ENCODE assay signal across 20 cellular contexts in genomic region chr2:233798335-233799086, GRCh38. TPM values are rescaled to one million over a fixed set of nuclear protein-coding genes. Genes with fewer than 3 reads are reported as not detected.
A peak's percentile ranks its signal among the peaks of the same experiment; 100 is the strongest.
DNase-seq lines count a peak whose midpoint lies in the region; ATAC-seq and TF ChIP-seq lines count a peak whose summit lies in the region.
"Had no signal": no experiment of that assay in that cellular context is flagged by ENCODE, and none has a peak within 500 bp of the region (broad histone marks: within the 10 kb centered on the region; RNA-seq: fewer than 3 reads in every experiment).

No MANE protein-coding gene starts in this region.

- no peaks in the 10 kb centered on the region for H3K4me1 Mint-ChIP-seq in activated T-cell treated with anti-CD3 and anti-CD28 coated beads, Interleukin-2, amount 50 U/mL, for 4 hours (ENCODE audit: low read depth)
- H3K4me1 Mint-ChIP-seq in endothelial cell (ENCODE audit: unreplicated experiment): no peaks in the 10 kb centered on the region

- no peak overlapping the region for H3K4me3 ChIP-seq in brain microvascular endothelial cell (ENCODE audit: low read depth, low read length)
- H3K4me3 ChIP-seq: BLaER1, GM23248, PC-9 had no signal

- ATAC-seq in activated T-cell treated with anti-CD3 and anti-CD28 coated beads, Interleukin-2, amount 50 U/mL, for 4 hours: no peak

- peaks cover 4% of the 10 kb centered on the region for H3K9me3 Mint-ChIP-seq in activated T-cell treated with anti-CD3 and anti-CD28 coated beads, Interleukin-2, amount 50 U/mL, for 4 hours
- H3K9me3 Mint-ChIP-seq in endothelial cell (ENCODE audit: unreplicated experiment): no peaks in the 10 kb centered on the region
- H3K9me3 Mint-ChIP-seq: CD8-positive, alpha-beta memory T cell had no signal

- no peaks in the 10 kb centered on the region for H3K27me3 ChIP-seq in brain microvascular endothelial cell (replicated peaks)
- H3K27me3 ChIP-seq: BLaER1 had no signal

- H3K36me3 Mint-ChIP-seq in activated T-cell treated with anti-CD3 and anti-CD28 coated beads, Interleukin-2, amount 50 U/mL, for 4 hours (ENCODE audit: insufficient read depth): no peaks in the 10 kb centered on the region
- no peaks in the 10 kb centered on the region for H3K36me3 Mint-ChIP-seq in endothelial cell (ENCODE audit: low read depth, unreplicated experiment)
- H3K36me3 Mint-ChIP-seq: CD8-positive, alpha-beta memory T cell had no signal

- intact Hi-C loops in posterior vena cava (cut with DNase I): no loop called here

- peaks cover 3% of the 10 kb centered on the region for H3K27me3 Mint-ChIP-seq in activated T-cell treated with anti-CD3 and anti-CD28 coated beads, Interleukin-2, amount 50 U/mL, for 4 hours (ENCODE audit: low read depth)
- peaks cover 14% of the 10 kb centered on the region for H3K27me3 Mint-ChIP-seq in endothelial cell (ENCODE audit: unreplicated experiment)

- in situ Hi-C loops in brain microvascular endothelial cell (cut with HindIII; ENCODE audit: low pct_ligation_motif_present, low sequenced_read_pairs): no loop called here

- TF ChIP-seq CTCF in endothelial cell (IDR thresholded peaks at IDR 0.05; ENCODE audit: unreplicated experiment) (no peak), brain microvascular endothelial cell (IDR thresholded peaks at IDR 0.05; ENCODE audit: low read depth, low read length, missing control alignments) (no peak)

- H3K27ac ChIP-seq in brain microvascular endothelial cell: no peak overlapping the region
- H3K27ac ChIP-seq: BLaER1, GM23248, KMS-11, PC-9 had no signal

- peak; percentile 5 to 9 for DNase-seq in activated T-cell treated with anti-CD3 and anti-CD28 coated beads, Interleukin-2, amount 50 U/mL, for 48 hours
- DNase-seq in activated T-cell treated with anti-CD3 and anti-CD28 coated beads, Interleukin-2, amount 50 U/mL, for 4 hours: no peak
- DNase-seq in endothelial cell (ENCODE audit: low spot score) (no peak), posterior vena cava (ENCODE audit: low spot score) (peak; percentile 62), ureter (ENCODE audit: low spot score) (peak; percentile 25), HPDE6-E6E7 (ENCODE audit: extremely low spot score) (no peak), brain microvascular endothelial cell (no peak), NCI-H526 treated with DMSO at 0.1 percent for 48 hours (lab: John Stamatoyannopoulos, UW) (no peak)
- DNase-seq: DMS79 treated with DMSO at 0.1 percent for 48 hours, GM23248, NCI-H1048, NCI-H2081 treated with DMSO at 0.1 percent for 48 hours, NCI-H510A treated with DMSO at 0.1 percent for 48 hours, PC-9 had no signal

- H3K36me3 ChIP-seq in brain microvascular endothelial cell (replicated peaks): no peaks in the 10 kb centered on the region
- H3K36me3 ChIP-seq: BLaER1 had no signal

- H3K4me3 Mint-ChIP-seq in activated T-cell treated with anti-CD3 and anti-CD28 coated beads, Interleukin-2, amount 50 U/mL, for 4 hours: no peak overlapping the region
- no peak overlapping the region for H3K4me3 Mint-ChIP-seq in endothelial cell (ENCODE audit: unreplicated experiment)
- H3K4me3 Mint-ChIP-seq: CD8-positive, alpha-beta memory T cell had no signal

- peak overlapping the region; percentile 44 for H3K27ac Mint-ChIP-seq in endothelial cell (ENCODE audit: unreplicated experiment)
- H3K27ac Mint-ChIP-seq: CD8-positive, alpha-beta memory T cell had no signal

RNA-seq across cellular contexts. Expression of gene MROH2A, which starts 20.4 kb away (rescaled TPM):
- not detected for total RNA-seq in activated T-cell treated with anti-CD3 and anti-CD28 coated beads, Interleukin-2, amount 50 U/mL, for 4 hours
- 0.31 TPM for total RNA-seq in endothelial cell (ENCODE audit: unreplicated experiment)
- total RNA-seq in posterior vena cava: not detected
- 9.3 TPM for total RNA-seq in ureter
- total RNA-seq: A172; CD8-positive, alpha-beta memory T cell; G401; GM23248; MCF 10A had no signal

RNA-seq across cellular contexts. Expression of gene UGT1A1, which starts 38.4 kb away (rescaled TPM):
- total RNA-seq in activated T-cell treated with anti-CD3 and anti-CD28 coated beads, Interleukin-2, amount 50 U/mL, for 4 hours: not detected
- not detected for total RNA-seq in endothelial cell (ENCODE audit: unreplicated experiment)
- total RNA-seq in posterior vena cava: not detected
- 21.8 TPM for total RNA-seq in ureter
- total RNA-seq: A172; CD8-positive, alpha-beta memory T cell; G401; GM23248; MCF 10A had no signal

RNA-seq across cellular contexts. Expression of gene HJURP, which starts 55.8 kb away (rescaled TPM):
- total RNA-seq in activated T-cell treated with anti-CD3 and anti-CD28 coated beads, Interleukin-2, amount 50 U/mL, for 4 hours: 1 to 10 TPM; 4.3 to 6.2 (median 5.8) TPM
- total RNA-seq in endothelial cell (ENCODE audit: unreplicated experiment): 11.4 TPM
- total RNA-seq in posterior vena cava: under 1 TPM in 1 of 2 donors, not detected in 1; 0.42 TPM
- total RNA-seq in ureter: 0.31 TPM

Comparison
In these comparisons a context has a peak if more than half of its experiments do, and no peak if none do; other contexts are left out.
1. DNase-seq: peak in activated T-cell treated with anti-CD3 and anti-CD28 coated beads, Interleukin-2, amount 50 U/mL, for 48 hours (2 of 2), posterior vena cava (single experiment) and ureter (single experiment); none in activated T-cell treated with anti-CD3 and anti-CD28 coated beads, Interleukin-2, amount 50 U/mL, for 4 hours (single experiment), endothelial cell (single experiment), HPDE6-E6E7 (single experiment), brain microvascular endothelial cell (single experiment) and NCI-H526 treated with DMSO at 0.1 percent for 48 hours (single experiment).
2. RNA of gene UGT1A1, which starts 38.4 kb away (total RNA-seq): 21.8 TPM in ureter (single experiment); not detected in activated T-cell treated with anti-CD3 and anti-CD28 coated beads, Interleukin-2, amount 50 U/mL, for 4 hours, not detected in endothelial cell (single experiment) and not detected in posterior vena cava; every median in the first group is over 10 times any median in the second.